ENCODE assay signal across 1 cellular context in the genomic region with DNA sequence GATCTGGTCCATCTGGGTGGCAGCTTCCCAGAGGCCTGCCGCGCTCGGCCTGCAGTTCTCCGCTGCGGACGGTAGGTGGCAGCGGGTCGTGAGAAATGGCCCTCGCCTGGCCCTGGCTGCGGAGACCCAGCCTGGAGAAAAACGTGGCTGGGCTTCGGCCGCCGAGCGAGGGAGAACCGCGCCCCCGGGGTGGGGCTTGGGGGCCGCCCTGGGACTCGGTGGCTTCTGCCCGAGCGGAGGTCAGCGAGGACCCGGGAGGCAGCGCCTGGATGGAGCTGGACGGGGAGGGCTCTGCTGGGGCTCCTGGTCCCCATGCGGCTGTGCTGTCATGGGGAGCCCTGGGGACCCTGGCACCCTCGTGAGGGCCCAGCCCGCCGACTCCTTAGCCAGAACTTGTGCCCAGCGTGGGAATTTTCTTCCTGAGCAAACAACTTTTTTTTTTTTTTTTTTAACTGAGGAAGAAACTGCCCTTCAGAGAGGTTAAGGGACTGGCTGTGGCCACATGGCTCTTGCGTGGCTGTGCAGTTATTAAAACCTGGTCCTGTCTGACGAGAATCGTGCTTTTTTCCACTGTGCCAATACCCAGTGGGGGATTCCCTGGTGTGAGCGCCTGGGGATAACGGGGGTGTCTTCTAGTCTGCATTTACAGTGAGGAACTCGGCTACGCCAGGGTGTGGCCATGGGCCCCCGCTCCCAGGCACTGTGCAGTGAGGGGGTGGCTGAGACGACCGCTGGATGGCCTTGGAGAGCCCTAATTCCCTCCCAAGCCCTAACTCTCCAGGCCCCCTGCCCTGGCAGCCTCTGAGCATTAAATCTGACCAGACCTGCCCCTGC.
A peak's percentile ranks its signal among the peaks of the same experiment; 100 is the strongest.
TF ChIP-seq lines count a peak whose summit lies in the region.

No MANE protein-coding gene starts in this region.

TF ChIP-seq in WTC11, 78 proteins besides CTCF, POLR2A, EP300 and RAD21 (continued from another document):
- TF ChIP-seq, protein P1, sequence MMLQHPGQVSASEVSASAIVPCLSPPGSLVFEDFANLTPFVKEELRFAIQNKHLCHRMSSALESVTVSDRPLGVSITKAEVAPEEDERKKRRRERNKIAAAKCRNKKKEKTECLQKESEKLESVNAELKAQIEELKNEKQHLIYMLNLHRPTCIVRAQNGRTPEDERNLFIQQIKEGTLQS (CRISPR knock-in tag; conservative IDR thresholded peaks at IDR 0.05) = no peak
- TF ChIP-seq ZNF219 (CRISPR knock-in tag; IDR thresholded peaks at IDR 0.05; ENCODE audit: borderline replicate concordance) (no peak), ERG (CRISPR knock-in tag; IDR thresholded peaks at IDR 0.05) (no peak; the same call in 1 of the 2 replicates), ZNF423 (CRISPR knock-in tag; IDR thresholded peaks at IDR 0.05) (peak; percentile 65; the same call in 1 of the 2 replicates), FOXP1 (CRISPR knock-in tag; IDR thresholded peaks at IDR 0.05; ENCODE audit: borderline replicate concordance) (peak; percentile 30; the same call in 1 of the 2 replicates), KAT7 (CRISPR knock-in tag; IDR thresholded peaks at IDR 0.05; ENCODE audit: borderline replicate concordance) (0 out of 2 replicates have a peak, but pooled peaks have one; percentile 25), FOXP4 (CRISPR knock-in tag; IDR thresholded peaks at IDR 0.05) (0 out of 2 replicates have a peak, but pooled peaks have one; percentile 42), TEAD1 (CRISPR knock-in tag; IDR thresholded peaks at IDR 0.05) (peak; percentile 72; the same call in 1 of the 2 replicates), ZBTB21 (CRISPR knock-in tag; IDR thresholded peaks at IDR 0.05; ENCODE audit: borderline replicate concordance) (peak; percentile 76; the same call in 1 of the 2 replicates), CBFB (CRISPR knock-in tag; IDR thresholded peaks at IDR 0.05; ENCODE audit: low read depth) (0 out of 2 replicates have a peak, but pooled peaks have one; percentile 42)
